ENCODE assay signal across 27 cellular contexts in genomic region chr20:61636531-61637116, GRCh38.
DNase-seq lines count a peak whose midpoint lies in the region; ATAC-seq, FAIRE-seq and TF ChIP-seq lines count a peak whose summit lies in the region.
"Had no signal": no experiment of that assay in that cellular context is flagged by ENCODE, and none has a peak within 500 bp of the region (broad histone marks: within the 10 kb centered on the region; RNA-seq: fewer than 3 reads in every experiment).

No MANE protein-coding gene starts in this region.

- H3K18ac ChIP-seq in H9 (ENCODE audit: insufficient read length, low read depth, low read length) (no peak overlapping the region), H1 (ENCODE audit: extremely low read depth, low read length) (peak overlapping the region; percentile 29; the same call in 1 of the 2 replicates)

- TF ChIP-seq EP300 in H1 (IDR thresholded peaks at IDR 0.05; ENCODE audit: borderline replicate concordance in 1 of 2, low read depth in 2 of 2, low read length in 2 of 2), result no peak
- TF ChIP-seq EP300 in HepG2 (IDR thresholded peaks at IDR 0.05; ENCODE audit: low read depth in 2 of 2, low read length in 2 of 2), result no peak
- no peak for TF ChIP-seq EP300 in HepG2 (CRISPR knock-in tag; IDR thresholded peaks at IDR 0.05; ENCODE audit: borderline replicate concordance)

- H3K14ac ChIP-seq in H9 (ENCODE audit: insufficient read depth, low read length) (no peak overlapping the region), H1 (ENCODE audit: insufficient read length) (no peak overlapping the region)

- no peak for TF ChIP-seq POLR2A in H1 (IDR thresholded peaks at IDR 0.05; ENCODE audit: control extremely low read depth in 1 of 2, low read depth in 2 of 2, low read length in 2 of 2)
- no peak for TF ChIP-seq POLR2A in HepG2 (IDR thresholded peaks at IDR 0.05; ENCODE audit: insufficient read depth in 1 of 2, low read depth in 2 of 2, low read length in 2 of 2)

- H3K27ac ChIP-seq in BLaER1 treated with 17β-estradiol and CSF1 and Interleukin-3, amounts not matched to agents 10 nM and 100 nM, result no peak overlapping the region
- H3K27ac ChIP-seq in H9 (ENCODE audit: insufficient read length, low read depth, low read length), result no peak overlapping the region
- H3K27ac ChIP-seq in H1 (ENCODE audit: low read depth, low read length), result no peak overlapping the region
- no peak overlapping the region for H3K27ac ChIP-seq in HepG2 (ENCODE audit: extremely low read length, insufficient read depth, low read length)
- H3K27ac ChIP-seq: A549, C4-2B, Peyer's patch, SJCRH30 had no signal

- H3K23me2 ChIP-seq in H9 (ENCODE audit: insufficient read length, low read depth, low read length, poor library complexity, severe bottlenecking), result no peaks in the 10 kb centered on the region
- peaks cover 10% of the 10 kb centered on the region; the same call in 1 of the 2 replicates for H3K23me2 ChIP-seq in H1 (ENCODE audit: low read depth, low read length)

- H3K4me1 Mint-ChIP-seq in H9, result peaks cover 25 to 35% of the 10 kb centered on the region in 2 experiments
- no peaks in the 10 kb centered on the region for H3K4me1 Mint-ChIP-seq in activated T-helper 2 cell treated with anti-CD3 and anti-CD28 coated beads, Interferon-gamma antibody, Interleukin-2, Interleukin-4, amounts not matched to agents 10 μg/mL and 5 μg/mL and 100 μg/mL, durations not matched to agents 14 hours and 24 hours and 36 hours (ENCODE audit: low read depth)
- H3K4me1 Mint-ChIP-seq: CD8-positive, alpha-beta memory T cell had no signal

- no peaks in the 10 kb centered on the region for H3K79me1 ChIP-seq in H9 (ENCODE audit: insufficient read depth, low read depth, low read length, poor library complexity, severe bottlenecking)
- H3K79me1 ChIP-seq in H1 (ENCODE audit: low read depth, low read length), result no peaks in the 10 kb centered on the region

- in situ Hi-C loops in HepG2 (cut with HindIII; ENCODE audit: extremely low pct_ligation_motif_present, low pct_unique_long_range_greater_than_20kb), result no loop called here

- H2AK5ac ChIP-seq in H9 (ENCODE audit: insufficient read length, low read length) (no peak overlapping the region), H1 (ENCODE audit: low read depth, low read length) (no peak overlapping the region)

- H3K4ac ChIP-seq in H9 (ENCODE audit: low read depth, low read length) (no peak overlapping the region), H1 (replicated peaks; ENCODE audit: insufficient read length, low read depth, low read length) (no peak overlapping the region)

- no peak overlapping the region for H3T11ph ChIP-seq in H9 (ENCODE audit: low read length)

- H4K8ac ChIP-seq in H9 (replicated peaks; ENCODE audit: insufficient read length, low read depth, low read length) (no peak overlapping the region), H1 (ENCODE audit: extremely low read depth, insufficient read depth, low read length) (peak overlapping the region; percentile 86; the same call in 1 of the 2 replicates)

- H3K79me2 ChIP-seq in H9 (ENCODE audit: insufficient read depth, low read length), result no peaks in the 10 kb centered on the region
- no peaks in the 10 kb centered on the region for H3K79me2 ChIP-seq in H1 (ENCODE audit: control insufficient read depth in 1 of 2, insufficient read depth in 2 of 2, low read length in 2 of 2)
- H3K79me2 ChIP-seq in HepG2 (ENCODE audit: insufficient read depth, low read length), result no peaks in the 10 kb centered on the region

- no peak for FAIRE-seq in H1 (lab: Jason Lieb, UNC)
- FAIRE-seq in HepG2 (lab: Jason Lieb, UNC), result no peak
- FAIRE-seq: A549, GM12891, H54 had no signal

- no peak overlapping the region for H2BK20ac ChIP-seq in H9 (ENCODE audit: low read depth, low read length, poor library complexity, severe bottlenecking)
- no peak overlapping the region for H2BK20ac ChIP-seq in H1 (ENCODE audit: low read length)

- no peak overlapping the region for H2BK15ac ChIP-seq in H9 (ENCODE audit: low read depth, low read length)
- 0 out of 2 replicates have a peak overlapping the region, but pooled peaks have one; percentile 19 for H2BK15ac ChIP-seq in H1 (ENCODE audit: low read length)

- H2AFZ ChIP-seq in H9 (ENCODE audit: low read length) (no peak overlapping the region), H1 (ENCODE audit: low read length) (no peak overlapping the region), HepG2 (ENCODE audit: low read length) (no peak overlapping the region)

- WGBS in H9 (ENCODE audit: extremely low coverage, insufficient read length, low lambda C conversion rate), result no CpG with 5 or more reads among the region's 15 CpGs
- 68% methylated on average over 15 of the region's 15 CpGs; no CpG with 5 or more reads in 1 of the 2 experiments for WGBS in H1 (ENCODE audit: extremely low coverage in 1 of 2, insufficient coverage in 1 of 2, insufficient read length in 1 of 2, insufficient replicate concordance in 2 of 2, low coverage in 1 of 2, low lambda C conversion rate in 2 of 2, missing lambda C conversion rate in 1 of 2), 2 experiments
- WGBS in HepG2 (ENCODE audit: low lambda C conversion rate), result 23% methylated on average over 15 of the region's 15 CpGs

- peak; percentile 18; the same call in 1 of the 3 replicates for ATAC-seq in HepG2
- ATAC-seq: A549, SK-N-SH treated with all-trans-retinoic acid at 6 μM for 48 hours had no signal

- H3K4me2 ChIP-seq in BLaER1 treated with 17β-estradiol and CSF1 and Interleukin-3, amounts not matched to agents 10 nM and 100 nM, result peak overlapping the region in 9 of 11 experiments; percentile 7 to 53 (median 40); a peak in 15 of 22 replicates
- H3K4me2 ChIP-seq in H9 (ENCODE audit: insufficient read depth, insufficient read length, low read length), result no peak overlapping the region
- H3K4me2 ChIP-seq in H1 (ENCODE audit: insufficient read depth in 1 of 2, low read depth in 2 of 2, low read length in 2 of 2), result peak overlapping the region in 1 of 2 experiments; percentile 18; a peak in 1 of 4 replicates
- H3K4me2 ChIP-seq in HepG2 (ENCODE audit: low read depth, low read length), result no peak overlapping the region
- H3K4me2 ChIP-seq: A549 had no signal

- H3K23ac ChIP-seq in H9 (ENCODE audit: insufficient read length, low read depth, low read length) (no peak overlapping the region), H1 (ENCODE audit: insufficient read length) (no peak overlapping the region)

- TF ChIP-seq CTCF in H9 (conservative IDR thresholded peaks at IDR 0.05), result no peak
- TF ChIP-seq CTCF in H1 (IDR thresholded peaks at IDR 0.05; ENCODE audit: control extremely low read depth in 1 of 3, insufficient read depth in 1 of 3, low read depth in 1 of 3, low read length in 3 of 3), result no peak
- no peak for TF ChIP-seq CTCF in HepG2 (CRISPR knock-in tag; IDR thresholded peaks at IDR 0.05)

- TF ChIP-seq RAD21 in H1 (IDR thresholded peaks at IDR 0.05 in 1 of 2, conservative IDR thresholded peaks at IDR 0.05 in 1 of 2; ENCODE audit: low read depth in 2 of 2, low read length in 2 of 2) (no peak), HepG2 (CRISPR knock-in tag; IDR thresholded peaks at IDR 0.05) (no peak)

- intact Hi-C loops in HepG2 (cut with micrococcal nuclease; ENCODE audit: unreplicated experiment), result no loop called here
- intact Hi-C loops in activated T-helper 2 cell treated with anti-CD3 and anti-CD28 coated beads, Interferon-gamma antibody, Interleukin-2, Interleukin-4, amounts not matched to agents 10 μg/mL and 5 μg/mL and 100 μg/mL, durations not matched to agents 14 hours and 24 hours and 36 hours (cut with micrococcal nuclease), result no loop called here

- peaks cover 0 to 17% (median 11%) of the 10 kb centered on the region in 10 experiments; a peak in 12 of 20 replicates for H3K4me1 ChIP-seq in BLaER1 treated with 17β-estradiol and CSF1 and Interleukin-3, amounts not matched to agents 10 nM and 100 nM
- H3K4me1 ChIP-seq in H9 (ENCODE audit: insufficient read depth, low read length) (no peaks in the 10 kb centered on the region), H1 (replicated peaks in 1 of 4; ENCODE audit: control insufficient read depth in 3 of 4, insufficient read depth in 4 of 4, low read length in 3 of 4) (peaks cover 0 to 18% (median 10%) of the 10 kb centered on the region in 4 experiments; a peak in 6 of 7 replicates), HepG2 (ENCODE audit: insufficient read depth, low read length) (no peaks in the 10 kb centered on the region)
- H3K4me1 ChIP-seq: A549, Peyer's patch, SJCRH30 had no signal

- POLR2A ChIA-PET in H1 (lab: Charles Lee; ENCODE audit: partially characterized antibody), result no interaction called here
- POLR2A ChIA-PET in HepG2 (lab: Yijun Ruan, JAX), result no interaction called here

- H4K5ac ChIP-seq in H9 (ENCODE audit: insufficient read length, low read depth, low read length) (no peak overlapping the region), H1 (ENCODE audit: insufficient read length, low read depth, low read length) (peak overlapping the region; percentile 9)

- H3K4me3 ChIP-seq in BLaER1 treated with 17β-estradiol and CSF1 and Interleukin-3, amounts not matched to agents 10 nM and 100 nM, result no peak overlapping the region
- H3K4me3 ChIP-seq in H1 (ENCODE audit: extremely low read depth in 1 of 4, insufficient read depth in 2 of 4, low read depth in 3 of 4, low read length in 4 of 4) (no peak overlapping the region), HepG2 (replicated peaks in 1 of 3; ENCODE audit: insufficient read depth in 1 of 3, low read depth in 2 of 3, low read length in 3 of 3) (no peak overlapping the region)
- H3K4me3 ChIP-seq: A549, Peyer's patch, SJCRH30 had no signal

- no peaks in the 10 kb centered on the region for H3K9me3 Mint-ChIP-seq in H9
- no peaks in the 10 kb centered on the region for H3K9me3 Mint-ChIP-seq in activated T-helper 2 cell treated with anti-CD3 and anti-CD28 coated beads, Interferon-gamma antibody, Interleukin-2, Interleukin-4, amounts not matched to agents 10 μg/mL and 5 μg/mL and 100 μg/mL, durations not matched to agents 14 hours and 24 hours and 36 hours

- H2BK120ac ChIP-seq in H9 (ENCODE audit: low read depth, low read length, poor library complexity, severe bottlenecking) (no peak overlapping the region), H1 (replicated peaks; ENCODE audit: low read depth, low read length) (no peak overlapping the region)

- H2BK12ac ChIP-seq in H9 (ENCODE audit: insufficient read length, low read depth, low read length) (no peak overlapping the region), H1 (ENCODE audit: low read depth, low read length) (0 out of 2 replicates have a peak overlapping the region, but pooled peaks have one; percentile 23)

- CTCF ChIA-PET in H1 (lab: Charles Lee; ENCODE audit: partially characterized antibody) (interaction anchor here (1.2 to 1.5 kb wide), 2 partner anchors 11 to 27 kb away, joined by 3 to 4 read pairs; no protein-coding TSS in a partner anchor), HepG2 (lab: Yijun Ruan, JAX; ENCODE audit: low intra/inter-chr PET ratio, low total read pairs) (no interaction called here)

- no peaks in the 10 kb centered on the region; a peak in 1 of 7 replicates for H3K36me3 Mint-ChIP-seq in H9 (ENCODE audit: insufficient read depth in 1 of 3, low read depth in 3 of 3)
- H3K36me3 Mint-ChIP-seq in activated T-helper 2 cell treated with anti-CD3 and anti-CD28 coated beads, Interferon-gamma antibody, Interleukin-2, Interleukin-4, amounts not matched to agents 10 μg/mL and 5 μg/mL and 100 μg/mL, durations not matched to agents 14 hours and 24 hours and 36 hours (ENCODE audit: low read depth), result no peaks in the 10 kb centered on the region
- H3K36me3 Mint-ChIP-seq: CD8-positive, alpha-beta memory T cell had no signal

- H3K9ac ChIP-seq in BLaER1 treated with 17β-estradiol and CSF1 and Interleukin-3, amounts not matched to agents 10 nM and 100 nM, result no peak overlapping the region; a peak in 1 of 22 replicates
- no peak overlapping the region for H3K9ac ChIP-seq in H9 (ENCODE audit: extremely low read depth, insufficient read length, low read length)
- H3K9ac ChIP-seq in H1 (replicated peaks in 1 of 4; ENCODE audit: extremely low read depth in 1 of 4, low read depth in 3 of 4, low read length in 3 of 4), result no peak overlapping the region
- no peak overlapping the region for H3K9ac ChIP-seq in HepG2 (ENCODE audit: insufficient read depth, low read depth, low read length)

- no peak overlapping the region; a peak in 1 of 5 replicates for H3K4me3 Mint-ChIP-seq in H9
- no peak overlapping the region for H3K4me3 Mint-ChIP-seq in activated T-helper 2 cell treated with anti-CD3 and anti-CD28 coated beads, Interferon-gamma antibody, Interleukin-2, Interleukin-4, amounts not matched to agents 10 μg/mL and 5 μg/mL and 100 μg/mL, durations not matched to agents 14 hours and 24 hours and 36 hours (ENCODE audit: low read depth)
- H3K4me3 Mint-ChIP-seq: CD8-positive, alpha-beta memory T cell; HFFc6 had no signal

- peak overlapping the region in 2 of 3 experiments; percentile 37 to 77; a peak in 2 of 7 replicates for H3K27ac Mint-ChIP-seq in H9
- no peak overlapping the region for H3K27ac Mint-ChIP-seq in activated T-helper 2 cell treated with anti-CD3 and anti-CD28 coated beads, Interferon-gamma antibody, Interleukin-2, Interleukin-4, amounts not matched to agents 10 μg/mL and 5 μg/mL and 100 μg/mL, durations not matched to agents 14 hours and 24 hours and 36 hours
- H3K27ac Mint-ChIP-seq: HFFc6 had no signal

- H3K36me3 ChIP-seq in BLaER1 treated with 17β-estradiol and CSF1 and Interleukin-3, amounts not matched to agents 10 nM and 100 nM, result no peaks in the 10 kb centered on the region
- no peaks in the 10 kb centered on the region for H3K36me3 ChIP-seq in H1 (ENCODE audit: control insufficient read depth in 2 of 4, insufficient read depth in 4 of 4, low read length in 3 of 4)
- H3K36me3 ChIP-seq in HepG2 (replicated peaks in 1 of 2; ENCODE audit: control insufficient read depth in 1 of 2, insufficient read depth in 2 of 2, low read length in 2 of 2), result no peaks in the 10 kb centered on the region
- H3K36me3 ChIP-seq: Peyer's patch, SJCRH30 had no signal

- no TSS peak for BruUV-seq in HepG2 (replicated peaks; lab: Mats Ljungman, UMichigan)

- H3K56ac ChIP-seq in H9 (ENCODE audit: insufficient read length, low read depth, low read length), result no peak overlapping the region
- no peak overlapping the region for H3K56ac ChIP-seq in H1 (replicated peaks; ENCODE audit: insufficient read length, low read depth, low read length)

- H3K27me3 Mint-ChIP-seq in H9 (ENCODE audit: low read depth), result peaks cover 41% of the 10 kb centered on the region
- no peaks in the 10 kb centered on the region for H3K27me3 Mint-ChIP-seq in activated T-helper 2 cell treated with anti-CD3 and anti-CD28 coated beads, Interferon-gamma antibody, Interleukin-2, Interleukin-4, amounts not matched to agents 10 μg/mL and 5 μg/mL and 100 μg/mL, durations not matched to agents 14 hours and 24 hours and 36 hours (ENCODE audit: low read depth)

- DNase-seq in H9 (no peak), H1 (ENCODE audit: low read depth in 1 of 2, low spot score in 2 of 2) (no peak), HepG2 (ENCODE audit: low spot score) (no peak), dermis blood vessel endothelial cell (no peak), HuH-7.5 (ENCODE audit: low spot score) (no peak)
- no peak for DNase-seq in activated T-helper 2 cell treated with anti-CD3 and anti-CD28 coated beads, Interferon-gamma antibody, Interleukin-2, Interleukin-4, amounts not matched to agents 10 μg/mL and 5 μg/mL and 100 μg/mL, durations not matched to agents 14 hours and 24 hours and 36 hours (ENCODE audit: low spot score)
- DNase-seq: AML-193; CD8-positive, alpha-beta memory T cell; DMS79 treated with DMSO at 0.1 percent for 48 hours; GF-D8; HFFc6; NCI-H1048; NCI-H1417 treated with DMSO at 0.1 percent for 48 hours; NCI-H1694 treated with DMSO at 0.1 percent for 48 hours; NCI-H2081; NCI-H2227 treated with DMSO at 0.1 percent for 48 hours; NCI-H510A; NCI-H69; OCI-M1; Peyer's patch; SJCRH30 had no signal

- H4K91ac ChIP-seq in H9 (ENCODE audit: insufficient read length, low read depth, low read length), result no peak overlapping the region
- peak overlapping the region; percentile 44 for H4K91ac ChIP-seq in H1 (replicated peaks; ENCODE audit: insufficient read length, low read length)

- H2BK5ac ChIP-seq in H9 (ENCODE audit: insufficient read length, low read length) (no peak overlapping the region), H1 (ENCODE audit: low read depth, low read length) (no peak overlapping the region)

- H3K27me3 ChIP-seq in BLaER1 treated with 17β-estradiol and CSF1 and Interleukin-3, amounts not matched to agents 10 nM and 100 nM, result no peaks in the 10 kb centered on the region
- H3K27me3 ChIP-seq in H9 (ENCODE audit: insufficient read depth, low read length) (peaks cover 4% of the 10 kb centered on the region; the same call in 1 of the 2 replicates), H1 (replicated peaks in 1 of 4; ENCODE audit: control insufficient read depth in 3 of 4, extremely low read depth in 1 of 4, insufficient read depth in 3 of 4, low read length in 3 of 4) (peaks cover 0 to 6% (median 3%) of the 10 kb centered on the region in 4 experiments; a peak in 3 of 7 replicates), HepG2 (ENCODE audit: control insufficient read depth in 1 of 2, insufficient read depth in 2 of 2, low read length in 2 of 2) (peaks cover 8 to 64% of the 10 kb centered on the region in 2 experiments; a peak in 4 of 5 replicates)
- H3K27me3 ChIP-seq: Peyer's patch had no signal

- H3K9me3 ChIP-seq in BLaER1 treated with 17β-estradiol and CSF1 and Interleukin-3, amounts not matched to agents 10 nM and 100 nM (replicated peaks in 1 of 11), result no peaks in the 10 kb centered on the region
- H3K9me3 ChIP-seq in H9 (ENCODE audit: control insufficient read depth, low read depth, low read length) (no peaks in the 10 kb centered on the region), H1 (ENCODE audit: insufficient read depth in 2 of 2, low read depth in 1 of 2, low read length in 1 of 2) (no peaks in the 10 kb centered on the region), HepG2 (ENCODE audit: low read length) (no peaks in the 10 kb centered on the region)
- H3K9me3 ChIP-seq: A549, Peyer's patch, SJCRH30 had no signal

- peaks cover 0 to 4% (median 0%) of the 10 kb centered on the region in 11 experiments; a peak in 3 of 22 replicates for H4K20me1 ChIP-seq in BLaER1 treated with 17β-estradiol and CSF1 and Interleukin-3, amounts not matched to agents 10 nM and 100 nM
- H4K20me1 ChIP-seq in H9 (ENCODE audit: control insufficient read depth, insufficient read depth, insufficient read length) (no peaks in the 10 kb centered on the region), H1 (replicated peaks in 1 of 2; ENCODE audit: control insufficient read depth in 1 of 2, insufficient read depth in 2 of 2, low read length in 2 of 2) (peaks cover 1 to 3% of the 10 kb centered on the region in 2 experiments), HepG2 (ENCODE audit: insufficient read depth, low read length) (peaks cover 4% of the 10 kb centered on the region; the same call in 1 of the 2 replicates)

Comparison
In these comparisons a context has a peak if more than half of its experiments do, and no peak if none do; other contexts are left out.
1. H3K4me2 ChIP-seq: peak in BLaER1 treated with 17β-estradiol and CSF1 and Interleukin-3, amounts not matched to agents 10 nM and 100 nM (9 of 11); none in H9 (single experiment) and HepG2 (single experiment).